8 cellular contexts compared by ENCODE assay signal in genomic region chr15:66558271-66558670, GRCh38. TPM values are rescaled to one million over a fixed set of nuclear protein-coding genes. Genes with fewer than 3 reads are reported as not detected.
"Had no signal": no experiment of that assay in that cellular context is flagged by ENCODE, and none has a peak within 500 bp of the region (broad histone marks: within the 10 kb centered on the region; RNA-seq: fewer than 3 reads in every experiment).

No MANE protein-coding gene starts in this region.

- H3K36me3 ChIP-seq: HAP-1 had no signal

- DNase-seq: GM23248, GOT3, H7, HFFc6, IMR-90 had no signal

- H3K9me3 ChIP-seq: HAP-1 had no signal

- H3K27ac ChIP-seq: GM23248 had no signal

- H3K4me1 ChIP-seq: HAP-1 had no signal

- ATAC-seq: HCT116 had no signal

- H3K4me3 ChIP-seq: GM23248, HAP-1 had no signal

- H3K9me3 Mint-ChIP-seq: HFFc6 had no signal

- H3K4me3 Mint-ChIP-seq: HFFc6 had no signal

- H3K27ac Mint-ChIP-seq: HFFc6 had no signal

RNA-seq across cellular contexts. Expression of gene LCTL, which starts 7.5 kb away (rescaled TPM):
- total RNA-seq: GM23248, HT-29 had no signal
